Comparison of ENCODE assay signal across 8 cellular contexts in genomic region chr11:81237139-81237538, GRCh38.
DNase-seq lines count a peak whose midpoint lies in the region; ATAC-seq and TF ChIP-seq lines count a peak whose summit lies in the region.

No MANE protein-coding gene starts in this region.

- 81% methylated on average over 1 of the region's 1 CpG for WGBS in hepatocyte (ENCODE audit: low lambda C conversion rate, missing lambda C conversion rate)

- H3K27ac ChIP-seq in Karpas-422 (ENCODE audit: low read length) (no peak overlapping the region), hepatocyte (no peak overlapping the region), upper lobe of right lung (no peak overlapping the region)

- no peaks in the 10 kb centered on the region for H3K9me2 ChIP-seq in Karpas-422 (replicated peaks; ENCODE audit: insufficient read depth, low read length)
- H3K9me2 ChIP-seq in hepatocyte (replicated peaks; ENCODE audit: insufficient read depth), result no peaks in the 10 kb centered on the region

- no peaks in the 10 kb centered on the region for H4K20me1 ChIP-seq in Karpas-422 (ENCODE audit: insufficient read depth, low read depth, low read length)
- H4K20me1 ChIP-seq in hepatocyte (ENCODE audit: insufficient read depth, poor library complexity, severe bottlenecking), result no peaks in the 10 kb centered on the region

- TF ChIP-seq CTCF in hepatocyte (IDR thresholded peaks at IDR 0.05; ENCODE audit: poor library complexity), result peak; percentile 83
- peak; percentile 31 for TF ChIP-seq CTCF in upper lobe of right lung (IDR thresholded peaks at IDR 0.05)

- in situ Hi-C loops in SK-MEL-5 (cut with HindIII; ENCODE audit: low pct_unique_long_range_greater_than_20kb, low sequenced_read_pairs), result no loop called here

- H3K9me3 ChIP-seq in Karpas-422 (ENCODE audit: low read length) (no peaks in the 10 kb centered on the region), hepatocyte (ENCODE audit: low read depth) (no peaks in the 10 kb centered on the region), upper lobe of right lung (no peaks in the 10 kb centered on the region)

- no peak overlapping the region for H3K9ac ChIP-seq in Karpas-422 (ENCODE audit: low read length)

- ATAC-seq in upper lobe of right lung, result peak; percentile 55
- ATAC-seq in HG03439 (IDR thresholded peaks at IDR 0.05; ENCODE audit: unreplicated experiment), result no peak

- H2AFZ ChIP-seq in Karpas-422 (ENCODE audit: low read length), result no peak overlapping the region
- no peak overlapping the region for H2AFZ ChIP-seq in hepatocyte

- H3K4me2 ChIP-seq in Karpas-422 (ENCODE audit: low read depth, low read length, poor library complexity, severe bottlenecking) (no peak overlapping the region), hepatocyte (no peak overlapping the region)

- H3K27me3 ChIP-seq in Karpas-422 (ENCODE audit: low read length) (no peaks in the 10 kb centered on the region), hepatocyte (no peaks in the 10 kb centered on the region), upper lobe of right lung (no peaks in the 10 kb centered on the region)

- no peaks in the 10 kb centered on the region for H3K36me3 ChIP-seq in Karpas-422 (ENCODE audit: insufficient read depth, low read length)
- no peaks in the 10 kb centered on the region for H3K36me3 ChIP-seq in hepatocyte (replicated peaks; ENCODE audit: insufficient read depth, low read depth)
- H3K36me3 ChIP-seq in upper lobe of right lung, result no peaks in the 10 kb centered on the region

- DNase-seq in NCI-H2029 (lab: John Stamatoyannopoulos, UW), result peak; percentile 3
- DNase-seq in NCI-H2029 treated with DMSO at 0.1 percent for 48 hours (lab: John Stamatoyannopoulos, UW), result no peak
- peak; percentile 84 for DNase-seq in Karpas-422
- DNase-seq in SK-MEL-5 (ENCODE audit: low read depth, low spot score), result peak; percentile 60
- DNase-seq in hepatocyte (ENCODE audit: low spot score), result peak; percentile 63
- no peak for DNase-seq in upper lobe of right lung
- no peak for DNase-seq in NCI-H146 treated with DMSO at 0.1 percent for 48 hours (lab: John Stamatoyannopoulos, UW; ENCODE audit: unreplicated experiment)

- H3K4me3 ChIP-seq in Karpas-422 (ENCODE audit: low read length) (no peak overlapping the region), hepatocyte (no peak overlapping the region), upper lobe of right lung (no peak overlapping the region)

- intact Hi-C loops in upper lobe of right lung (cut with DNase I), result no loop called here

- H3K79me2 ChIP-seq in Karpas-422 (ENCODE audit: low read length), result no peaks in the 10 kb centered on the region
- H3K79me2 ChIP-seq in hepatocyte, result no peaks in the 10 kb centered on the region

- H3K4me1 ChIP-seq in Karpas-422 (ENCODE audit: low read length), result no peaks in the 10 kb centered on the region
- H3K4me1 ChIP-seq in hepatocyte (ENCODE audit: insufficient read depth), result no peaks in the 10 kb centered on the region
- H3K4me1 ChIP-seq in upper lobe of right lung, result no peaks in the 10 kb centered on the region

Comparison
In these comparisons a context has a peak if more than half of its experiments do, and no peak if none do; other contexts are left out.
1. DNase-seq: peak in NCI-H2029 (single experiment), Karpas-422 (single experiment), SK-MEL-5 (single experiment) and hepatocyte (single experiment); none in NCI-H2029 treated with DMSO at 0.1 percent for 48 hours (single experiment), upper lobe of right lung (single experiment) and NCI-H146 treated with DMSO at 0.1 percent for 48 hours (single experiment).